15 cellular contexts compared by ENCODE assay signal in the genomic region with DNA sequence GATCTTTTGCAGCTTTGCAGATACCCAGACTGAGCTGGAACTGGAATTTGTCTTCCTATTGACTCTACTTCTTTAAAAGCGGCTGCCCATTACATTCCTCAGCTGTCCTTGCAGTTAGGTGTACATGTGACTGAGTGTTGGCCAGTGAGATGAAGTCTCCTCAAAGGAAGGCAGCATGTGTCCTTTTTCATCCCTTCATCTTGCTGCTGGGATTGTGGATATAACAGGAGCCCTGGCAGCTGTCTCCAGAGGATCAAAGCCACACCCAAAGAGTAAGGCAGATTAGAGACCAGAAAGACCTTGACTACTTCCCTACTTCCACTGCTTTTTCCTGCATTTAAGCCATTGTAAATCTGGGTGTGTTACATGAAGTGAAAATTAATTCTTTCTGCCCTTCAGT. TPM values are rescaled to one million over a fixed set of nuclear protein-coding genes. Genes with fewer than 3 reads are reported as not detected.
DNase-seq lines count a peak whose midpoint lies in the region; ATAC-seq lines count a peak whose summit lies in the region.
"Had no signal": no experiment of that assay in that cellular context is flagged by ENCODE, and none has a peak within 500 bp of the region (broad histone marks: within the 10 kb centered on the region; RNA-seq: fewer than 3 reads in every experiment).

No MANE protein-coding gene starts in this region.

- intact Hi-C loops in left colon (cut with DNase I, micrococcal nuclease) = no loop called here

- H3K27ac ChIP-seq in SJCRH30 = no peak overlapping the region
- H3K27ac ChIP-seq: BLaER1 had no signal

- no peaks in the 10 kb centered on the region for H3K27me3 ChIP-seq in SJCRH30
- H3K27me3 ChIP-seq: BLaER1 had no signal

- ATAC-seq in left colon (peak; percentile 92), HG02623 (IDR thresholded peaks at IDR 0.05; ENCODE audit: unreplicated experiment) (no peak)
- ATAC-seq: Panc1, Right ventricle myocardium inferior had no signal

- no peaks in the 10 kb centered on the region for H3K36me3 ChIP-seq in SJCRH30
- H3K36me3 ChIP-seq: BLaER1 had no signal

- H3K9me3 ChIP-seq in SJCRH30 (replicated peaks) = no peaks in the 10 kb centered on the region
- H3K9me3 ChIP-seq: BLaER1 had no signal

- DNase-seq in NCI-H748 (lab: John Stamatoyannopoulos, UW; ENCODE audit: unreplicated experiment) (peak; percentile 6), NCI-H748 treated with DMSO at 0.1 percent for 48 hours (lab: John Stamatoyannopoulos, UW) (no peak), SJCRH30 (peak; percentile 71 to 82), left colon (no peak), cerebellar cortex (ENCODE audit: low spot score) (no peak), epidermal melanocyte (ENCODE audit: insufficient read length, low spot score) (no peak), NCI-H187 treated with DMSO at 0.1 percent for 48 hours (lab: John Stamatoyannopoulos, UW) (no peak)
- DNase-seq: CD8-positive, alpha-beta memory T cell; DMS153; NCI-H1930; NCI-H2171 treated with DMSO at 0.1 percent for 48 hours had no signal

- H3K4me1 ChIP-seq in SJCRH30 = peaks cover 6% of the 10 kb centered on the region
- H3K4me1 ChIP-seq: BLaER1 had no signal

- H3K4me3 ChIP-seq in SJCRH30 = no peak overlapping the region
- H3K4me3 ChIP-seq: BLaER1 had no signal

RNA-seq across cellular contexts. Expression of a gene that starts 8.1 kb away (rescaled TPM):
- 0.76 and 1.8 TPM in 2 replicates for total RNA-seq in SJCRH30 (2014; rRNA removed; shearing (Covaris generic))
- 1 to 10 TPM; 3.5 to 5.9 TPM for total RNA-seq in left colon

RNA-seq across cellular contexts. Expression of a gene that starts 25.4 kb away (rescaled TPM):
- total RNA-seq in SJCRH30 (2014; rRNA removed; shearing (Covaris generic)) = 0.08 and 0.10 TPM in 2 replicates
- 10 to 100 TPM; 16.2 to 25.2 TPM for total RNA-seq in left colon
- total RNA-seq: CD8-positive, alpha-beta memory T cell had no signal

Comparison
In these comparisons a context has a peak if more than half of its experiments do, and no peak if none do; other contexts are left out.
1. DNase-seq: peak in NCI-H748 (single experiment) and SJCRH30 (2 of 2); none in NCI-H748 treated with DMSO at 0.1 percent for 48 hours (single experiment), left colon (0 of 2), cerebellar cortex (single experiment), epidermal melanocyte (single experiment) and NCI-H187 treated with DMSO at 0.1 percent for 48 hours (single experiment).
2. RNA of a gene that starts 25.4 kb away (total RNA-seq): 16.2 to 25.2 TPM in left colon; 0.08 to 0.10 TPM in SJCRH30; every median in the first group is over 10 times any median in the second.